ENCODE assay signal across 8 cellular contexts in genomic region chr7:122219253-122219865, GRCh38.
DNase-seq lines count a peak whose midpoint lies in the region; ATAC-seq and TF ChIP-seq lines count a peak whose summit lies in the region.

No MANE protein-coding gene starts in this region.

- peak in 1 of 2 experiments; percentile 35 for DNase-seq in Caco-2
- DNase-seq in H9, result no peak
- peak; percentile 60 for DNase-seq in RKO (ENCODE audit: low spot score)
- DNase-seq in foreskin melanocyte, result peak; percentile 27
- DNase-seq in tibial nerve (ENCODE audit: low spot score in 2 of 2), result peak in 1 of 2 donors; percentile 9
- no peak for DNase-seq in activated CD8-positive, alpha-beta memory T cell treated with anti-CD3 and anti-CD28 coated beads, Interleukin-2, amount 50 U/mL, for 4 hours
- DNase-seq in stimulated activated CD8-positive, alpha-beta memory T cell treated with anti-CD3 and anti-CD28 coated beads, Interleukin-4, amount 100 ng/mL, for 48 hours, result no peak

- no peak overlapping the region for H3T11ph ChIP-seq in H9 (ENCODE audit: low read length)

- no peak overlapping the region for H3K4me3 ChIP-seq in Caco-2 (ENCODE audit: low read depth, low read length)
- H3K4me3 ChIP-seq in tibial nerve, result no peak overlapping the region

- H2BK20ac ChIP-seq in H9 (ENCODE audit: low read depth, low read length, poor library complexity, severe bottlenecking), result no peak overlapping the region

- H3K23ac ChIP-seq in H9 (ENCODE audit: insufficient read length, low read depth, low read length), result no peak overlapping the region

- H2AK5ac ChIP-seq in H9 (ENCODE audit: insufficient read length, low read length), result no peak overlapping the region

- H3K36me3 ChIP-seq in Caco-2 (ENCODE audit: control insufficient read depth, insufficient read depth, low read length) (no peaks in the 10 kb centered on the region), tibial nerve (no peaks in the 10 kb centered on the region)

- no peak overlapping the region for H3K9ac ChIP-seq in H9 (ENCODE audit: extremely low read depth, insufficient read length, low read length)

- no peak overlapping the region for H4K8ac ChIP-seq in H9 (replicated peaks; ENCODE audit: insufficient read length, low read depth, low read length)

- H3K4me1 ChIP-seq in Caco-2 (no peaks in the 10 kb centered on the region), H9 (ENCODE audit: insufficient read depth, low read length) (no peaks in the 10 kb centered on the region), tibial nerve (no peaks in the 10 kb centered on the region)

- no peak overlapping the region for H3K14ac ChIP-seq in H9 (ENCODE audit: insufficient read depth, low read length)

- POLR2A ChIA-PET in Caco-2 (lab: Charles Lee), result no interaction called here

- H2BK120ac ChIP-seq in H9 (ENCODE audit: low read depth, low read length, poor library complexity, severe bottlenecking), result no peak overlapping the region

- no peak overlapping the region for H2BK5ac ChIP-seq in H9 (ENCODE audit: insufficient read length, low read length)

- no peaks in the 10 kb centered on the region for H3K23me2 ChIP-seq in H9 (ENCODE audit: insufficient read length, low read depth, low read length, poor library complexity, severe bottlenecking)

- no peaks in the 10 kb centered on the region for H4K20me1 ChIP-seq in H9 (ENCODE audit: control insufficient read depth, insufficient read depth, insufficient read length)

- H3K36me3 Mint-ChIP-seq in Caco-2 (ENCODE audit: insufficient read depth, unreplicated experiment) (no peaks in the 10 kb centered on the region), H9 (ENCODE audit: insufficient read depth in 1 of 3, low read depth in 3 of 3) (no peaks in the 10 kb centered on the region)

- H3K4me2 ChIP-seq in H9 (ENCODE audit: insufficient read depth, insufficient read length, low read length), result no peak overlapping the region

- H2BK15ac ChIP-seq in H9 (ENCODE audit: low read depth, low read length), result no peak overlapping the region

- H3K9me3 Mint-ChIP-seq in Caco-2 (ENCODE audit: unreplicated experiment) (peaks cover under 1% of the 10 kb centered on the region), H9 (no peaks in the 10 kb centered on the region)

- no peaks in the 10 kb centered on the region for H3K27me3 ChIP-seq in Caco-2 (replicated peaks; ENCODE audit: control insufficient read depth, insufficient read depth, low read length)
- H3K27me3 ChIP-seq in H9 (ENCODE audit: insufficient read depth, low read length), result no peaks in the 10 kb centered on the region
- H3K27me3 ChIP-seq in tibial nerve, result no peaks in the 10 kb centered on the region

- H3K27ac Mint-ChIP-seq in Caco-2 (ENCODE audit: unreplicated experiment) (no peak overlapping the region), H9 (no peak overlapping the region)

- H3K4ac ChIP-seq in H9 (ENCODE audit: low read depth, low read length), result no peak overlapping the region

- H3K79me1 ChIP-seq in H9 (ENCODE audit: insufficient read depth, low read depth, low read length, poor library complexity, severe bottlenecking), result no peaks in the 10 kb centered on the region

- H4K5ac ChIP-seq in H9 (ENCODE audit: insufficient read length, low read depth, low read length), result no peak overlapping the region

- H3K9me3 ChIP-seq in Caco-2, result no peaks in the 10 kb centered on the region
- H3K9me3 ChIP-seq in H9 (ENCODE audit: control insufficient read depth, low read depth, low read length), result no peaks in the 10 kb centered on the region
- H3K9me3 ChIP-seq in tibial nerve, result no peaks in the 10 kb centered on the region

- H3K4me1 Mint-ChIP-seq in Caco-2 (ENCODE audit: low read depth, unreplicated experiment), result no peaks in the 10 kb centered on the region
- H3K4me1 Mint-ChIP-seq in H9, result peaks cover 0 to 6% of the 10 kb centered on the region in 2 experiments; a peak in 2 of 4 replicates

- no peak overlapping the region for H4K91ac ChIP-seq in H9 (ENCODE audit: insufficient read length, low read depth, low read length)

- H3K56ac ChIP-seq in H9 (ENCODE audit: insufficient read length, low read depth, low read length), result no peak overlapping the region

- H3K27ac ChIP-seq in H9 (ENCODE audit: insufficient read length, low read depth, low read length) (no peak overlapping the region), tibial nerve (no peak overlapping the region)

- no peaks in the 10 kb centered on the region for H3K79me2 ChIP-seq in H9 (ENCODE audit: insufficient read depth, low read length)

- CTCF ChIA-PET in Caco-2 (lab: Charles Lee), result no interaction called here

- no peak overlapping the region for H2BK12ac ChIP-seq in H9 (ENCODE audit: insufficient read length, low read depth, low read length)

- no peak for TF ChIP-seq EP300 in tibial nerve (IDR thresholded peaks at IDR 0.05)

- no peak overlapping the region for H3K18ac ChIP-seq in H9 (ENCODE audit: insufficient read length, low read depth, low read length)

- H3K4me3 Mint-ChIP-seq in Caco-2 (ENCODE audit: unreplicated experiment) (no peak overlapping the region), H9 (no peak overlapping the region)

- BruUV-seq in Caco-2 (replicated peaks; lab: Mats Ljungman, UMichigan), result no TSS peak

- TF ChIP-seq CTCF in Caco-2 (IDR thresholded peaks at IDR 0.05; ENCODE audit: insufficient read depth in 1 of 2, low read depth in 1 of 2, low read length in 1 of 2, severe bottlenecking in 1 of 2, unreplicated experiment in 1 of 2) (peak; percentile 61 to 65), H9 (conservative IDR thresholded peaks at IDR 0.05) (peak; percentile 90), tibial nerve (IDR thresholded peaks at IDR 0.05) (peak; percentile 52 to 66 (median 57))

- H3K27me3 Mint-ChIP-seq in Caco-2 (ENCODE audit: insufficient read depth, unreplicated experiment), result no peaks in the 10 kb centered on the region
- no peaks in the 10 kb centered on the region for H3K27me3 Mint-ChIP-seq in H9 (ENCODE audit: low read depth)

- intact Hi-C loops in Caco-2 (cut with micrococcal nuclease; ENCODE audit: unreplicated experiment), result loop anchor here (1.0 to 10.0 kb wide), 5 partner anchors 65 to 310 kb away; no protein-coding TSS in a partner anchor

- ATAC-seq in HG02973 (IDR thresholded peaks at IDR 0.05; ENCODE audit: unreplicated experiment), result no peak

- no peak for TF ChIP-seq POLR2A in tibial nerve (IDR thresholded peaks at IDR 0.05)

- H2AFZ ChIP-seq in H9 (ENCODE audit: low read length), result no peak overlapping the region

Comparison
In these comparisons a context has a peak if more than half of its experiments do, and no peak if none do; other contexts are left out.
1. DNase-seq: peak in RKO (single experiment) and foreskin melanocyte (single experiment); none in H9 (single experiment), activated CD8-positive, alpha-beta memory T cell treated with anti-CD3 and anti-CD28 coated beads, Interleukin-2, amount 50 U/mL, for 4 hours (single experiment) and stimulated activated CD8-positive, alpha-beta memory T cell treated with anti-CD3 and anti-CD28 coated beads, Interleukin-4, amount 100 ng/mL, for 48 hours (single experiment).
2. Peak in every context shown above with its lines, with median percentiles within 50 percentile points of each other: CTCF ChIP-seq.